ENCODE assay signal across 38 cellular contexts in the genomic region with DNA sequence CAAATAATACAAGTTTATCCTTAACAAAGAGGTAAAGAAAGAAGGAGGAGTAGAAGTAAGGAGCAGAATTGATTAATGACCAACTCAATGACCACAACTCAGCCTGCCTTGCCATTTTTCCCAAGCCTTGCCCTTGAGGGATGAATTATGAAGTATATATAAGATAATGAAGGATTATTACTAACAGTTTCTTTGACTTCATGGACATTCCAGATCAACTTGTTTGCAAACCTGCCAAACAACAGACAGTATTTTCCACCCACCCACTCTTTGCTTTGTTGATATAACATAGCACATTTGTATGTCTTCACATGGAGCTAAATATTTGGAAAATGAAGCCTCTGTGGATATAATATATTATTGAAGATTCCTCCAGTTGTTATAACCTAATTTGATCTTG. TPM values are rescaled to one million over a fixed set of nuclear protein-coding genes. Genes with fewer than 3 reads are reported as not detected.
A peak's percentile ranks its signal among the peaks of the same experiment; 100 is the strongest.
DNase-seq lines count a peak whose midpoint lies in the region; FAIRE-seq and TF ChIP-seq lines count a peak whose summit lies in the region.
"Had no signal": no experiment of that assay in that cellular context is flagged by ENCODE, and none has a peak within 500 bp of the region (broad histone marks: within the 10 kb centered on the region; RNA-seq: fewer than 3 reads in every experiment).

No MANE protein-coding gene starts in this region.

- H3K4me2 ChIP-seq in GM23248 (ENCODE audit: unreplicated experiment) (peak overlapping the region; percentile 52), smooth muscle cell (peak overlapping the region; percentile 14)
- H3K4me2 ChIP-seq: hepatocyte had no signal

- H3F3A ChIP-seq in GM23248 (ENCODE audit: insufficient read depth) (peaks cover 23% of the 10 kb centered on the region), smooth muscle cell (ENCODE audit: low read depth) (peaks cover 11% of the 10 kb centered on the region)

- H3K4me3 ChIP-seq in GM23248 (no peak overlapping the region), smooth muscle cell (no peak overlapping the region)
- H3K4me3 ChIP-seq: cardiac muscle cell, colonic mucosa, esophagus muscularis mucosa, gastroesophageal sphincter, hepatocyte, lower lobe of right lung, SJSA1, thoracic aorta, uterus had no signal

- H3K27ac ChIP-seq in GM23248 (peak overlapping the region; percentile 1; the same call in 1 of the 2 replicates), smooth muscle cell (ENCODE audit: low read depth) (peak overlapping the region; percentile 86)
- H3K27ac ChIP-seq: cardiac muscle cell, colonic mucosa, esophagus muscularis mucosa, gastroesophageal sphincter, lower lobe of right lung, SJSA1, thoracic aorta, uterus had no signal

- peak; percentile 12 for FAIRE-seq in endometrium (lab: Jason Lieb, UNC)
- FAIRE-seq: GM12892 had no signal

- H2AFZ ChIP-seq in GM23248 (no peak overlapping the region), smooth muscle cell (ENCODE audit: low read depth) (no peak overlapping the region)
- H2AFZ ChIP-seq: hepatocyte had no signal

- peaks cover 16% of the 10 kb centered on the region for H3K4me1 ChIP-seq in GM23248 (ENCODE audit: insufficient read depth)
- H3K4me1 ChIP-seq in smooth muscle cell (ENCODE audit: low read depth), result peaks cover 18% of the 10 kb centered on the region
- H3K4me1 ChIP-seq: colonic mucosa, esophagus muscularis mucosa, gastroesophageal sphincter, lower lobe of right lung, SJSA1, uterus had no signal

- H3K9me3 ChIP-seq in GM23248 (ENCODE audit: low read depth) (no peaks in the 10 kb centered on the region), smooth muscle cell (replicated peaks; ENCODE audit: low read depth) (no peaks in the 10 kb centered on the region)
- H3K9me3 ChIP-seq: colonic mucosa, esophagus muscularis mucosa, gastroesophageal sphincter, lower lobe of right lung, SJSA1, thoracic aorta, uterus had no signal

- H3K79me2 ChIP-seq in GM23248 (ENCODE audit: insufficient read depth), result no peaks in the 10 kb centered on the region
- no peaks in the 10 kb centered on the region for H3K79me2 ChIP-seq in smooth muscle cell (ENCODE audit: low read depth)
- H3K79me2 ChIP-seq: hepatocyte had no signal

- H3K27me3 ChIP-seq in GM23248 (replicated peaks; ENCODE audit: insufficient read depth) (no peaks in the 10 kb centered on the region), smooth muscle cell (ENCODE audit: low read depth) (no peaks in the 10 kb centered on the region)
- H3K27me3 ChIP-seq: cardiac muscle cell, colonic mucosa, esophagus muscularis mucosa, gastroesophageal sphincter, hepatocyte, SJSA1, uterus had no signal

- no peaks in the 10 kb centered on the region for H3K9me2 ChIP-seq in GM23248 (ENCODE audit: insufficient read depth)

- TF ChIP-seq CTCF in smooth muscle cell (IDR thresholded peaks at IDR 0.05; ENCODE audit: borderline replicate concordance, insufficient read depth, poor library complexity, severe bottlenecking), result no peak

- in situ Hi-C loops in GM23248 (cut with MboI), result no loop called here

- no peaks in the 10 kb centered on the region for H3K36me3 ChIP-seq in GM23248 (ENCODE audit: low read depth)
- no peaks in the 10 kb centered on the region for H3K36me3 ChIP-seq in smooth muscle cell (ENCODE audit: low read depth)
- H3K36me3 ChIP-seq: cardiac muscle cell, colonic mucosa, esophagus muscularis mucosa, gastroesophageal sphincter, lower lobe of right lung, SJSA1, thoracic aorta, uterus had no signal

- H4K20me1 ChIP-seq in GM23248 (ENCODE audit: insufficient read depth), result no peaks in the 10 kb centered on the region
- no peaks in the 10 kb centered on the region for H4K20me1 ChIP-seq in smooth muscle cell (ENCODE audit: low read depth)

- H3K9ac ChIP-seq in GM23248, result no peak overlapping the region
- no peak overlapping the region for H3K9ac ChIP-seq in smooth muscle cell (ENCODE audit: low read depth)

- DNase-seq in GM23248 (peak; percentile 22), NCI-H226 (peak; percentile 55), smooth muscle cell (lab: John Stamatoyannopoulos, UW; ENCODE audit: unreplicated experiment) (no peak), NCI-H1694 treated with DMSO at 0.1 percent for 48 hours (lab: John Stamatoyannopoulos, UW) (no peak), NCI-H2107 (lab: John Stamatoyannopoulos, UW) (no peak), T1000 (lab: John Stamatoyannopoulos, UW) (no peak)
- DNase-seq: activated B cell treated with CpG ODN at 0.5 μM for 24 hours; activated CD4-positive, alpha-beta T cell treated with anti-CD3 and anti-CD28 coated beads, Interleukin-2, amount 10 ng/mL, durations not matched to agents 7 days and 5 days; activated effector memory CD4-positive, alpha-beta T cell treated with anti-CD3 and anti-CD28 coated beads, Interleukin-2, amount 50 U/mL, for 16 hours; activated T-cell treated with anti-CD3 and anti-CD28 coated beads, Interleukin-2, amount 50 U/mL, for 24 hours; anterior cingulate cortex; colonic mucosa; effector memory CD4-positive, alpha-beta T cell; KBM-7; lower lobe of right lung; naive thymus-derived CD8-positive, alpha-beta T cell; NCI-H2029 treated with DMSO at 0.1 percent for 48 hours; nucleus accumbens; stimulated activated CD4-positive, alpha-beta T cell treated with anti-CD3 and anti-CD28 coated beads, Interleukin-12 subunit alpha, Interleukin-12 subunit beta, amount 100 ng/mL, for 4 hours; stimulated activated CD4-positive, alpha-beta T cell treated with anti-CD3 and anti-CD28 coated beads, Interleukin-2, amount 100 ng/mL, for 48 hours; stimulated activated naive CD8-positive, alpha-beta T cell treated with anti-CD3 and anti-CD28 coated beads, Interleukin-15, amount 100 ng/mL, for 72 hours; T-cell; uterus had no signal

RNA-seq across cellular contexts. Expression of a gene that starts 9.9 kb away (rescaled TPM):
- total RNA-seq in GM23248 (2014; rRNA removed; shearing (Covaris generic)), result not detected in 2 replicates
- polyA plus RNA-seq in GM23248 (2016; fragmentation: Nextera tagmentation; extraction: Ambion mirVana) (not detected in 2 replicates), smooth muscle cell (1.5 and 7.9 TPM in 2 replicates)
- total RNA-seq in smooth muscle cell, result 4.1 and 7.2 TPM in 2 replicates
- total RNA-seq: activated B cell treated with CpG ODN at 0.5 μM for 24 hours; naive thymus-derived CD8-positive, alpha-beta T cell; SJSA1; T-cell had no signal
- polyA plus RNA-seq: CD14-positive monocyte; naive thymus-derived CD8-positive, alpha-beta T cell had no signal

RNA-seq across cellular contexts. Expression of a gene that starts 40.9 kb away (rescaled TPM):
- total RNA-seq in GM23248 (2014; rRNA removed; shearing (Covaris generic)), result not detected in 2 replicates
- polyA plus RNA-seq in GM23248 (2016; fragmentation: Nextera tagmentation; extraction: Ambion mirVana) (not detected in 2 replicates), smooth muscle cell (not detected in 2 replicates)
- total RNA-seq in smooth muscle cell, result not detected in 2 replicates
- total RNA-seq: activated B cell treated with CpG ODN at 0.5 μM for 24 hours; activated CD4-positive, alpha-beta T cell treated with anti-CD3 and anti-CD28 coated beads, Interleukin-2, amount 10 ng/mL, durations not matched to agents 7 days and 5 days; cardiac muscle cell; esophagus muscularis mucosa; G401; gastroesophageal sphincter; hepatocyte; HT1080; lower lobe of right lung; MCF 10A; mononuclear cell; naive thymus-derived CD8-positive, alpha-beta T cell; progenitor cell of endocrine pancreas; sciatic nerve; SJSA1; T-cell; thoracic aorta; uterus had no signal
- polyA plus RNA-seq: cardiac muscle cell; CD14-positive monocyte; hepatocyte; naive thymus-derived CD8-positive, alpha-beta T cell had no signal

Comparison
In these comparisons a context has a peak if more than half of its experiments do, and no peak if none do; other contexts are left out.
1. DNase-seq: peak in GM23248 (single experiment) and NCI-H226 (single experiment); none in smooth muscle cell (single experiment), NCI-H1694 treated with DMSO at 0.1 percent for 48 hours (single experiment), NCI-H2107 (single experiment) and T1000 (single experiment).